ENCODE assay signal across 15 cellular contexts in the genomic region with DNA sequence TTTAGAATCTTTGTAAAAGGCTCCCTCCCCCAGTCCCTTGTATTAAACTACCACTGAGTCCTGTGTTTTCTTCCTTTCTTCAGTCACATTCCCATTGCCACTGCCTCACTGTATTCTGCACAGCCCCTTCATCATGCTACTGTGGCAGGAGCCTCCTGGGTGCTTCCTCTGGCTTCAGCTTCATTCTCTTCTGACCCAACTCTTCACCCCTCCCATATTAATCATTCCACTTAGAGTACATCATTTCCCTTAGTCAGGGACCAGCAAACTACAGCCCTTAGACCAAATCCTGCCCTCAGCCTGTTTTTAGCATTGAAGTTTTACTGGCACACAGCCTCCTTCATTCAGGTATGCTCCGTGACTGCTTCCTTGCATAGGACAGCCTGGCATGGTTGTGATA.
DNase-seq lines count a peak whose midpoint lies in the region; ATAC-seq and TF ChIP-seq lines count a peak whose summit lies in the region.
"Had no signal": no experiment of that assay in that cellular context is flagged by ENCODE, and none has a peak within 500 bp of the region (broad histone marks: within the 10 kb centered on the region; RNA-seq: fewer than 3 reads in every experiment).

No MANE protein-coding gene starts in this region.

- H3K4me3 ChIP-seq in choroid plexus epithelial cell (ENCODE audit: low read depth, low read length): no peak overlapping the region
- H3K4me3 ChIP-seq: MG63 had no signal

- DNase-seq in NCI-H748 (lab: John Stamatoyannopoulos, UW; ENCODE audit: unreplicated experiment) (peak; percentile 20), NCI-H748 treated with DMSO at 0.1 percent for 48 hours (lab: John Stamatoyannopoulos, UW) (no peak), M059J (ENCODE audit: low read depth) (peak; percentile 5), choroid plexus epithelial cell (ENCODE audit: low read depth) (peak; percentile 10), T1000 (lab: John Stamatoyannopoulos, UW) (no peak), NCI-H226 (no peak)
- DNase-seq: Calu3; CD4-positive, alpha-beta T cell; H7; MG63; NCI-H1105 treated with DMSO at 0.1 percent for 48 hours; NCI-H2029 treated with DMSO at 0.1 percent for 48 hours; NCI-H82; SHP77 treated with DMSO at 0.1 percent for 48 hours had no signal

- no peak for TF ChIP-seq CTCF in choroid plexus epithelial cell (conservative IDR thresholded peaks at IDR 0.05; ENCODE audit: low read depth, low read length)

- ATAC-seq in GM21360 (IDR thresholded peaks at IDR 0.05; ENCODE audit: unreplicated experiment): no peak

Comparison
In these comparisons a context has a peak if more than half of its experiments do, and no peak if none do; other contexts are left out.
1. DNase-seq: peak in NCI-H748 (single experiment), M059J (single experiment) and choroid plexus epithelial cell (single experiment); none in NCI-H748 treated with DMSO at 0.1 percent for 48 hours (single experiment), T1000 (single experiment) and NCI-H226 (single experiment).